In the genomic region with DNA sequence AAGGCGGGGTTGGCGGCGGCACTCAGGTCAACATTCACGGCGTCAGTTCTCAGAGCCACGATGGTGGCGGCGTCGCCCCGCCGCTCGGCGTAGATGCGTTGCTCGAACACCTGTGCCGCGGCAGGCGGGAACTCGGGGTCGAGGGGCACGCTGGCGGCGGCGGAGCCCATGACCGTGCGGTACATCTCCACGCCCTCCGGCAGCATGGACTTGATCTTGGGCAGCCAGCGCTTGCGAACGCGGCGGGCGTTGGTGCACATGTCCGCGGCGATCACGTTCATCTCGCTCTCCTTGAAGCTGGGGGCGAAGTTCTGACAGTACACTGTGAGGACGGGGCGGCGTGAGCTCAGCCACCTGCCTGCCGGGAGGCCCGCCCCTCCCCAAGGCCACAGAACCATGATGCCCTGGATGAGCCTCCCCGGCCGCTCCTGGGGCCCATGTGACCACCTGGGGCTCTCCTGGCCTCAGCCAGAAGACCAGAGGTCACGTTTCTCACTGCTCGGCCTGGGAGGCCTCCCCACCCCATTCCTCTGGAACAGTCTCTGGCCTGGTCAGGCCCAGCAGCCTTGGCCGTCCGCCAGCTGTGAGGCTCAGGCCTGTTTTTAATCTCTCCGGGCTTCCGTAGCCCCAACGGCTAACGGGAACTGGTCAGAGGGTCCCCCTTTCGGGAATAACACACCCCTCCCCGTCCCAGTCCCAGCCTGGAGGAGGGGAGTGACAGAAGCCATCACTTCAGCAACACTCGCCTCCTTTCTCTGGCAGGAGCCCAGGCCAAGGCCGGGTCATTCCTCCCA, we compare ENCODE assay signal across 10 cellular contexts. TPM values are rescaled to one million over a fixed set of nuclear protein-coding genes. Genes with fewer than 3 reads are reported as not detected.
DNase-seq lines count a peak whose midpoint lies in the region; ATAC-seq and TF ChIP-seq lines count a peak whose summit lies in the region.
"Had no signal": no experiment of that assay in that cellular context is flagged by ENCODE, and none has a peak within 500 bp of the region (broad histone marks: within the 10 kb centered on the region; RNA-seq: fewer than 3 reads in every experiment).

No MANE protein-coding gene starts in this region.

- no peak overlapping the region for H3K9ac ChIP-seq in endodermal cell (ENCODE audit: extremely low read depth, low read length, poor library complexity, severe bottlenecking)

- TF ChIP-seq CTCF in endodermal cell (conservative IDR thresholded peaks at IDR 0.05) = no peak

- CTCF ChIA-PET in activated CD8-positive, alpha-beta T cell treated with anti-CD3 and anti-CD28 coated beads, Interleukin-2, amount 10 ng/mL, durations not matched to agents 7 days and 5 days (lab: Charles Lee) = no interaction called here

- DNase-seq in NAMALWA (ENCODE audit: low spot score) = peak; percentile 44
- DNase-seq in endodermal cell = peak; percentile 47
- peak; percentile 66 for DNase-seq in medulla oblongata (ENCODE audit: extremely low spot score)
- DNase-seq in superior temporal gyrus (ENCODE audit: extremely low spot score) = peak; percentile 61
- no peak for DNase-seq in MG63
- no peak for DNase-seq in activated CD8-positive, alpha-beta T cell treated with anti-CD3 and anti-CD28 coated beads, Interleukin-2, amount 10 ng/mL, durations not matched to agents 7 days and 5 days
- DNase-seq in NCI-H1105 (lab: John Stamatoyannopoulos, UW) = no peak
- DNase-seq: activated B cell treated with CpG ODN at 0.5 μM for 24 hours had no signal

- H3K4me1 Mint-ChIP-seq in endodermal cell = peaks cover 8% of the 10 kb centered on the region
- no peaks in the 10 kb centered on the region for H3K4me1 Mint-ChIP-seq in activated CD8-positive, alpha-beta T cell treated with anti-CD3 and anti-CD28 coated beads, Interleukin-2, amount 10 ng/mL, durations not matched to agents 7 days and 5 days (ENCODE audit: low read depth)
- H3K4me1 Mint-ChIP-seq: activated B cell treated with CpG ODN at 0.5 μM for 24 hours had no signal

- H3K4me3 Mint-ChIP-seq in endodermal cell = no peak overlapping the region
- no peak overlapping the region for H3K4me3 Mint-ChIP-seq in activated CD8-positive, alpha-beta T cell treated with anti-CD3 and anti-CD28 coated beads, Interleukin-2, amount 10 ng/mL, durations not matched to agents 7 days and 5 days
- H3K4me3 Mint-ChIP-seq: activated B cell treated with CpG ODN at 0.5 μM for 24 hours had no signal

- H3K27ac Mint-ChIP-seq in endodermal cell = no peak overlapping the region
- H3K27ac Mint-ChIP-seq in activated CD8-positive, alpha-beta T cell treated with anti-CD3 and anti-CD28 coated beads, Interleukin-2, amount 10 ng/mL, durations not matched to agents 7 days and 5 days = no peak overlapping the region
- H3K27ac Mint-ChIP-seq: activated B cell treated with CpG ODN at 0.5 μM for 24 hours had no signal

- no peaks in the 10 kb centered on the region for H3K9me3 ChIP-seq in endodermal cell (ENCODE audit: control insufficient read depth, low read length)
- no peaks in the 10 kb centered on the region for H3K9me3 ChIP-seq in MG63

- WGBS in endodermal cell (ENCODE audit: insufficient coverage in 1 of 2, insufficient read length in 1 of 2), 2 experiments = 91 to 92% methylated on average over 34 to 59 of the region's 59 CpGs

- H3K4me3 ChIP-seq in endodermal cell (ENCODE audit: low read length) (no peak overlapping the region), MG63 (no peak overlapping the region)

- no peaks in the 10 kb centered on the region for H3K27me3 ChIP-seq in endodermal cell (ENCODE audit: control insufficient read depth, insufficient read depth, low read length, poor library complexity, severe bottlenecking)
- no peaks in the 10 kb centered on the region for H3K27me3 ChIP-seq in MG63

- ATAC-seq in activated CD8-positive, alpha-beta T cell treated with anti-CD3 and anti-CD28 coated beads, Interleukin-2, amount 10 ng/mL, durations not matched to agents 7 days and 5 days = no peak
- ATAC-seq in activated CD4-positive, CD25-positive, alpha-beta regulatory T cell treated with anti-CD3 and anti-CD28 coated beads, Interleukin-2, amount 50 U/mL, for 24 hours = no peak

- H3K36me3 Mint-ChIP-seq in endodermal cell (ENCODE audit: low read depth) = peaks cover 2% of the 10 kb centered on the region
- no peaks in the 10 kb centered on the region for H3K36me3 Mint-ChIP-seq in activated CD8-positive, alpha-beta T cell treated with anti-CD3 and anti-CD28 coated beads, Interleukin-2, amount 10 ng/mL, durations not matched to agents 7 days and 5 days (ENCODE audit: low read depth)

- peak overlapping the region; percentile 53 for H3K27ac ChIP-seq in endodermal cell (ENCODE audit: low read depth, low read length)
- H3K27ac ChIP-seq: epithelial cell of prostate had no signal

- H3K4me1 ChIP-seq in endodermal cell (ENCODE audit: control insufficient read depth, insufficient read depth, low read length) = peaks cover 3% of the 10 kb centered on the region

- no peaks in the 10 kb centered on the region for H3K27me3 Mint-ChIP-seq in endodermal cell (ENCODE audit: insufficient read depth)
- no peaks in the 10 kb centered on the region for H3K27me3 Mint-ChIP-seq in activated CD8-positive, alpha-beta T cell treated with anti-CD3 and anti-CD28 coated beads, Interleukin-2, amount 10 ng/mL, durations not matched to agents 7 days and 5 days (ENCODE audit: low read depth)

- POLR2A ChIA-PET in activated CD8-positive, alpha-beta T cell treated with anti-CD3 and anti-CD28 coated beads, Interleukin-2, amount 10 ng/mL, durations not matched to agents 7 days and 5 days (lab: Charles Lee) = no interaction called here

- H3K36me3 ChIP-seq in endodermal cell (ENCODE audit: control insufficient read depth, insufficient read depth, low read length) (no peaks in the 10 kb centered on the region), MG63 (peaks cover 4% of the 10 kb centered on the region)

- no peaks in the 10 kb centered on the region for H3K9me3 Mint-ChIP-seq in endodermal cell
- H3K9me3 Mint-ChIP-seq in activated CD8-positive, alpha-beta T cell treated with anti-CD3 and anti-CD28 coated beads, Interleukin-2, amount 10 ng/mL, durations not matched to agents 7 days and 5 days (ENCODE audit: insufficient read depth) = no peaks in the 10 kb centered on the region
- H3K9me3 Mint-ChIP-seq: activated B cell treated with CpG ODN at 0.5 μM for 24 hours had no signal

RNA-seq across cellular contexts. Expression of a gene that starts 50.7 kb away (rescaled TPM):
- 10 to 100 TPM; 47.9 to 48.4 TPM for total RNA-seq in endodermal cell
- 43.3 TPM for polyA plus RNA-seq in endodermal cell (2013, experiment 1 of 2)
- 38.8 TPM for polyA plus RNA-seq in endodermal cell (2013, experiment 2 of 2)
- 49.9 and 81.3 TPM in 2 replicates for total RNA-seq in MG63 (2014; rRNA removed; shearing (Covaris generic); ENCODE audit: low replicate concordance)
- 10 to 100 TPM; 29.3 to 31.9 TPM for total RNA-seq in activated CD8-positive, alpha-beta T cell treated with anti-CD3 and anti-CD28 coated beads, Interleukin-2, amount 10 ng/mL, durations not matched to agents 7 days and 5 days

Comparison
In these comparisons a context has a peak if more than half of its experiments do, and no peak if none do; other contexts are left out.
1. DNase-seq: peak in NAMALWA (single experiment), endodermal cell (single experiment), medulla oblongata (single experiment) and superior temporal gyrus (single experiment); none in MG63 (single experiment), activated CD8-positive, alpha-beta T cell treated with anti-CD3 and anti-CD28 coated beads, Interleukin-2, amount 10 ng/mL, durations not matched to agents 7 days and 5 days (single experiment) and NCI-H1105 (single experiment).